ENCODE assay signal across 23 cellular contexts in the genomic region with DNA sequence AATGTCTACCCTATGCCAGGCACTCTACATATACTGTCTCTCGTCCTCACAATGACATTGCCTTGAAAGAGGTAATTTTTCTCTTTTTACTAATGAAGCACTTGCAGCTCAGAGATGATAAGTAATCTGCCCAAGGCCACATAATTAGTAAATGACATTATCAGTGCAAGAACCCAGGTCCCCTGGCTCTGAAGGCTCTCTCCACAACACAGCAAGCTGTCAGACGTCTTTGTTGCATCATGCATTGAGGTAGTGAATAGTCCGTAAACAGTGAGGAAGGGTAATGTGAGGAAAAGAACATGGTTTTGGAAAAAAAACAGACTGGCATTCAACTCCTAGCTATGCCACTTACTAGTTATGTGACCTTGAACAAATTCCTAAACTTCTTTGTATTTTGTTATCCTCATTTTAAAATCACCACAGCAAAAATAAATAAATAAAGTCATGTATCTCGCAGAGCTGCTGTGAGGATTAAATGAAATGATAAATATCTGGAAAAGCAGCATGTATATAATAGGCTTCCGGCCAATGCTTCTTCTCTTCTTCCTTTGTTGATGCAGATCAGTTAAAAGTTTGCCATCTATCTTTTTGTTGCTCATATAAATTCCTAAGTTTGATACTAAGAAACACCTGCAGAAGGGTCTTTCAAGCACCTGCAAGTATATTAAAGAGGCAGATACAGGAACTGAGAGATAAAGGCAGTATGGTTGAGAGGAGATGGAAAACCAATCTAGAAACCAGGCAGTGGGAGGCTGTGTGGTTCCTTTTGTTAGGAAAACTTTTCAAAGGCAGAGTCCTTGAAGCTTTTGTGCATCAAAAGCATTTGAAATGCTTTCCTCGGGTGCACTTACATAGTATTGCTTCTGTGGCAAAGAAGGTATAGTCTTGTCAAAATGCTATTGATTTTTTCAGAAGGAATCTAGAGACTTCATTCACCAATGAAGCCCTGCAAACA.
DNase-seq lines count a peak whose midpoint lies in the region; ATAC-seq and TF ChIP-seq lines count a peak whose summit lies in the region.
"Had no signal": no experiment of that assay in that cellular context is flagged by ENCODE, and none has a peak within 500 bp of the region (broad histone marks: within the 10 kb centered on the region; RNA-seq: fewer than 3 reads in every experiment).

No MANE protein-coding gene starts in this region.

- H3K9ac ChIP-seq in neural progenitor cell: no peak overlapping the region

- H3K9me3 Mint-ChIP-seq in HFFc6 (no peaks in the 10 kb centered on the region), neural progenitor cell (peaks cover 8% of the 10 kb centered on the region)
- H3K9me3 Mint-ChIP-seq in activated T-helper 1 cell treated with anti-CD3 and anti-CD28 coated beads, Interleukin-12 subunit alpha, Interleukin-12 subunit beta, Interleukin-2, Interleukin-4 antibody, amounts not matched to agents 30 ng/mL and 10 ng/mL and 1 ng/mL, durations not matched to agents 14 hours and 24 hours and 36 hours: peaks cover 23% of the 10 kb centered on the region
- no peaks in the 10 kb centered on the region for H3K9me3 Mint-ChIP-seq in effector memory CD8-positive, alpha-beta T cell
- H3K9me3 Mint-ChIP-seq: activated CD4-positive, alpha-beta memory T cell treated with anti-CD3 and anti-CD28 coated beads, Interleukin-2, amount 10 ng/mL, durations not matched to agents 7 days and 5 days; natural killer cell had no signal

- H3K27me3 ChIP-seq in neural progenitor cell: no peaks in the 10 kb centered on the region
- H3K27me3 ChIP-seq: MG63 had no signal

- H3K4me1 Mint-ChIP-seq in HFFc6 (ENCODE audit: low read depth): peaks cover 78% of the 10 kb centered on the region
- peaks cover 76% of the 10 kb centered on the region for H3K4me1 Mint-ChIP-seq in activated T-helper 1 cell treated with anti-CD3 and anti-CD28 coated beads, Interleukin-12 subunit alpha, Interleukin-12 subunit beta, Interleukin-2, Interleukin-4 antibody, amounts not matched to agents 30 ng/mL and 10 ng/mL and 1 ng/mL, durations not matched to agents 14 hours and 24 hours and 36 hours (ENCODE audit: low read depth)
- peaks cover 11% of the 10 kb centered on the region for H3K4me1 Mint-ChIP-seq in neural progenitor cell
- H3K4me1 Mint-ChIP-seq in effector memory CD8-positive, alpha-beta T cell (ENCODE audit: low read depth in 2 of 2): peaks cover 16 to 19% of the 10 kb centered on the region in 2 donors

- peaks cover 10% of the 10 kb centered on the region for H3F3A ChIP-seq in neural progenitor cell (ENCODE audit: low read depth)

- no peaks in the 10 kb centered on the region for H3K79me2 ChIP-seq in neural progenitor cell (ENCODE audit: low read depth)

- intact Hi-C loops in activated T-helper 1 cell treated with anti-CD3 and anti-CD28 coated beads, Interleukin-12 subunit alpha, Interleukin-12 subunit beta, Interleukin-2, Interleukin-4 antibody, amounts not matched to agents 30 ng/mL and 10 ng/mL and 1 ng/mL, durations not matched to agents 14 hours and 24 hours and 36 hours (cut with micrococcal nuclease): loop anchor here (10.0 kb wide), 1 partner anchor 68 kb away; no protein-coding TSS in a partner anchor

- H3K27ac ChIP-seq in neural progenitor cell: peak overlapping the region; percentile 40
- H3K27ac ChIP-seq: VCaP had no signal

- H3K4me3 Mint-ChIP-seq in HFFc6 (no peak overlapping the region), neural progenitor cell (no peak overlapping the region)
- no peak overlapping the region for H3K4me3 Mint-ChIP-seq in activated T-helper 1 cell treated with anti-CD3 and anti-CD28 coated beads, Interleukin-12 subunit alpha, Interleukin-12 subunit beta, Interleukin-2, Interleukin-4 antibody, amounts not matched to agents 30 ng/mL and 10 ng/mL and 1 ng/mL, durations not matched to agents 14 hours and 24 hours and 36 hours
- no peak overlapping the region for H3K4me3 Mint-ChIP-seq in effector memory CD8-positive, alpha-beta T cell
- H3K4me3 Mint-ChIP-seq: activated CD4-positive, alpha-beta memory T cell treated with anti-CD3 and anti-CD28 coated beads, Interleukin-2, amount 10 ng/mL, durations not matched to agents 7 days and 5 days; H9; natural killer cell had no signal

- ATAC-seq in effector memory CD8-positive, alpha-beta T cell (replicated peaks): no peak
- ATAC-seq in GM19035 (IDR thresholded peaks at IDR 0.05; ENCODE audit: unreplicated experiment): no peak
- no peak for ATAC-seq in HG02973 (IDR thresholded peaks at IDR 0.05; ENCODE audit: unreplicated experiment)
- ATAC-seq: natural killer cell; stimulated activated naive CD8-positive, alpha-beta T cell treated with anti-CD3 and anti-CD28 coated beads, Interleukin-15, amount 100 ng/mL, for 72 hours had no signal

- H3K36me3 Mint-ChIP-seq in HFFc6 (ENCODE audit: low read depth): peaks cover 8% of the 10 kb centered on the region; the same call in 1 of the 2 replicates
- peaks cover 17% of the 10 kb centered on the region for H3K36me3 Mint-ChIP-seq in activated T-helper 1 cell treated with anti-CD3 and anti-CD28 coated beads, Interleukin-12 subunit alpha, Interleukin-12 subunit beta, Interleukin-2, Interleukin-4 antibody, amounts not matched to agents 30 ng/mL and 10 ng/mL and 1 ng/mL, durations not matched to agents 14 hours and 24 hours and 36 hours (ENCODE audit: low read depth)
- no peaks in the 10 kb centered on the region for H3K36me3 Mint-ChIP-seq in neural progenitor cell
- peaks cover 4% of the 10 kb centered on the region for H3K36me3 Mint-ChIP-seq in effector memory CD8-positive, alpha-beta T cell (ENCODE audit: insufficient read depth)
- H3K36me3 Mint-ChIP-seq: natural killer cell had no signal

- no peak overlapping the region for H3K4me3 ChIP-seq in neural progenitor cell
- H3K4me3 ChIP-seq: MG63 had no signal

- no peaks in the 10 kb centered on the region for H3K36me3 ChIP-seq in neural progenitor cell
- H3K36me3 ChIP-seq: MG63 had no signal

- H2AFZ ChIP-seq in neural progenitor cell (replicated peaks): no peak overlapping the region

- peak overlapping the region; percentile 6; the same call in 1 of the 2 replicates for H3K27ac Mint-ChIP-seq in HFFc6
- H3K27ac Mint-ChIP-seq in activated T-helper 1 cell treated with anti-CD3 and anti-CD28 coated beads, Interleukin-12 subunit alpha, Interleukin-12 subunit beta, Interleukin-2, Interleukin-4 antibody, amounts not matched to agents 30 ng/mL and 10 ng/mL and 1 ng/mL, durations not matched to agents 14 hours and 24 hours and 36 hours: peak overlapping the region; percentile 15
- H3K27ac Mint-ChIP-seq in neural progenitor cell: no peak overlapping the region
- peak overlapping the region in 1 of 2 donors; percentile 27 for H3K27ac Mint-ChIP-seq in effector memory CD8-positive, alpha-beta T cell
- H3K27ac Mint-ChIP-seq: activated CD4-positive, alpha-beta memory T cell treated with anti-CD3 and anti-CD28 coated beads, Interleukin-2, amount 10 ng/mL, durations not matched to agents 7 days and 5 days; natural killer cell had no signal

- peak; percentile 44 for DNase-seq in NCI-H2107 treated with DMSO at 0.1 percent for 48 hours (lab: John Stamatoyannopoulos, UW; ENCODE audit: unreplicated experiment)
- DNase-seq in NCI-H2107 (lab: John Stamatoyannopoulos, UW): no peak
- no peak for DNase-seq in HFFc6
- DNase-seq in activated T-helper 1 cell treated with anti-CD3 and anti-CD28 coated beads, Interleukin-12 subunit alpha, Interleukin-12 subunit beta, Interleukin-2, Interleukin-4 antibody, amounts not matched to agents 30 ng/mL and 10 ng/mL and 1 ng/mL, durations not matched to agents 14 hours and 24 hours and 36 hours (ENCODE audit: low spot score): no peak
- DNase-seq in neural progenitor cell (ENCODE audit: low spot score): peak; percentile 58
- no peak for DNase-seq in effector memory CD8-positive, alpha-beta T cell
- DNase-seq: 8988T; activated CD4-positive, alpha-beta memory T cell treated with anti-CD3 and anti-CD28 coated beads, Interleukin-2, amount 10 ng/mL, durations not matched to agents 7 days and 5 days; activated T-cell treated with anti-CD3 and anti-CD28 coated beads, Interleukin-2, amount 50 U/mL, for 1 hour; DMS 273 treated with DMSO at 0.1 percent for 48 hours; H9; kidney glomerular epithelial cell; natural killer cell; NCI-H146; NCI-H226; posterior cingulate gyrus; stimulated activated CD4-positive, alpha-beta T cell treated with anti-CD3 and anti-CD28 coated beads, Interleukin-1b, Interleukin-23, amount 100 ng/mL, for 48 hours; stimulated activated naive CD8-positive, alpha-beta T cell treated with anti-CD3 and anti-CD28 coated beads, Interleukin-15, amount 100 ng/mL, for 72 hours; T-helper 2 cell had no signal

- H4K20me1 ChIP-seq in neural progenitor cell (ENCODE audit: low read depth): no peaks in the 10 kb centered on the region

- peaks cover 14% of the 10 kb centered on the region for H3K4me1 ChIP-seq in neural progenitor cell

- peak overlapping the region; percentile 41 for H3K4me2 ChIP-seq in neural progenitor cell

- TF ChIP-seq CTCF in HFFc6 (IDR thresholded peaks at IDR 0.05) (no peak), neural progenitor cell (IDR thresholded peaks at IDR 0.05) (no peak)

- H3K9me3 ChIP-seq in neural progenitor cell (ENCODE audit: low read depth): no peaks in the 10 kb centered on the region

- H3K27me3 Mint-ChIP-seq in HFFc6 (ENCODE audit: insufficient read depth): no peaks in the 10 kb centered on the region; the same call in 1 of the 2 replicates
- no peaks in the 10 kb centered on the region for H3K27me3 Mint-ChIP-seq in activated T-helper 1 cell treated with anti-CD3 and anti-CD28 coated beads, Interleukin-12 subunit alpha, Interleukin-12 subunit beta, Interleukin-2, Interleukin-4 antibody, amounts not matched to agents 30 ng/mL and 10 ng/mL and 1 ng/mL, durations not matched to agents 14 hours and 24 hours and 36 hours (ENCODE audit: insufficient read depth)
- H3K27me3 Mint-ChIP-seq in neural progenitor cell (ENCODE audit: insufficient read depth, low read depth): no peaks in the 10 kb centered on the region
- H3K27me3 Mint-ChIP-seq in effector memory CD8-positive, alpha-beta T cell: no peaks in the 10 kb centered on the region
- H3K27me3 Mint-ChIP-seq: activated CD4-positive, alpha-beta memory T cell treated with anti-CD3 and anti-CD28 coated beads, Interleukin-2, amount 10 ng/mL, durations not matched to agents 7 days and 5 days; stimulated activated naive CD8-positive, alpha-beta T cell treated with anti-CD3 and anti-CD28 coated beads, Interleukin-15, amount 100 ng/mL, for 72 hours had no signal

Comparison
In these comparisons a context has a peak if more than half of its experiments do, and no peak if none do; other contexts are left out.
1. DNase-seq: peak in NCI-H2107 treated with DMSO at 0.1 percent for 48 hours (single experiment) and neural progenitor cell (single experiment); none in NCI-H2107 (single experiment), HFFc6 (single experiment), activated T-helper 1 cell treated with anti-CD3 and anti-CD28 coated beads, Interleukin-12 subunit alpha, Interleukin-12 subunit beta, Interleukin-2, Interleukin-4 antibody, amounts not matched to agents 30 ng/mL and 10 ng/mL and 1 ng/mL, durations not matched to agents 14 hours and 24 hours and 36 hours (single experiment) and effector memory CD8-positive, alpha-beta T cell (0 of 3).